In the genomic region with DNA sequence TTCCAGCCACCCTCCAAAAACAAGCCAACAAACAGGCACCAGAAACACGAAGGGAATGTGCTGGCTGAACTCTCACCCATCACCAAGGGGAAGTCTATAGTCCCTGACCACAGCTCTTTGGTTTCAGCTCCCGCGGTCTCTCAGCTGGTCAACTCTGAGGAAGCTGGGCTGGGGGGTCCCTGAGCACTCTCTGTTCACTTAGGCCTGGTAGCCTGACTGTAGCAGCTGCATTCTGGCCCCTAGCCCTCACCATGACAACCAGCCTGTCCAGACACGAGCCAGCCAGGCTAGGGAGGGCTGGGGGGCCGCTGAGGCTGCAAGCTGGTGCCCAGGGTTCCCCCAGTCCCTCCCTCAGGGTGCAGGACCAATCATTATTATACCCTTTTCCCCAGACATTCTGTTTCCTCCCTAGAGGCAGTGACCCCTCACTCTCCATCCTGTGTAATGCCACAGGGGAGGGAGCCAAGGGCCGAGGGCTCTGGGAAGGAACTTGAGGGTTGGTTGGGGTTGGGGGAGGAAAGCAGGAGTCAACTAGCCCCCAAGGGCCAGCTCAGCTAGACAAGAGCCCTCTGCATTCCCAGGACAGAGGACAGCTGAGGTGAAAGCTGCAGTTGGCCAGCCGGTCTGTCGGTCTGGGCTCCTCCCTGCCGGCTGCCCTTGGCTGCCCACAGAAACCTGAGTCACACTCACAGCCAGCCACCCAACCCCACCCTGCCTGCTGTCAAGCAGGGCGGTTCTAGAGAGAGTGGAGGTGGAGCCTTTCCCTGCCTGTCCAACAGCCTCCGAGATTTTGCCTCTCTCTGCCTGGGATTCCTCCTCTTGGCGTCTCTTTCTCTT, we compare ENCODE assay signal across 8 cellular contexts.
DNase-seq lines count a peak whose midpoint lies in the region; ATAC-seq and TF ChIP-seq lines count a peak whose summit lies in the region.

No MANE protein-coding gene starts in this region.

- H3K4me3 ChIP-seq in choroid plexus epithelial cell (ENCODE audit: low read depth, low read length) = peak overlapping the region; percentile 18

- no peak for TF ChIP-seq CTCF in choroid plexus epithelial cell (conservative IDR thresholded peaks at IDR 0.05; ENCODE audit: low read depth, low read length)

- DNase-seq in AG08396 (ENCODE audit: low spot score) (peak; percentile 91), NCI-H446 (lab: John Stamatoyannopoulos, UW) (peak; percentile 92 to 95), choroid plexus epithelial cell (ENCODE audit: low read depth) (peak; percentile 97)
- peak; percentile 57 for DNase-seq in activated CD4-positive, alpha-beta T cell treated with anti-CD3 and anti-CD28 coated beads for 1 hour
- DNase-seq in stimulated activated CD4-positive, alpha-beta T cell treated with anti-CD3 and anti-CD28 coated beads, Interleukin-1b, Interleukin-23, amount 100 ng/mL, for 4 hours (ENCODE audit: low read depth in 2 of 2) = peak; percentile 43 to 47

- ATAC-seq in GM18909 (IDR thresholded peaks at IDR 0.05; ENCODE audit: poor library complexity, unreplicated experiment) (peak; percentile 46), HG03280 (IDR thresholded peaks at IDR 0.05; ENCODE audit: unreplicated experiment) (peak; percentile 56)

- H3K27me3 ChIP-seq in layer of hippocampus (ENCODE audit: control insufficient read depth, insufficient read depth, low read length) = no peaks in the 10 kb centered on the region

- H3K27ac ChIP-seq in layer of hippocampus (ENCODE audit: low read depth, low read length) = peak overlapping the region; percentile 96

Comparison
In these comparisons a context has a peak if more than half of its experiments do, and no peak if none do; other contexts are left out.
1. Peak in every context shown above with its lines: DNase-seq, ATAC-seq, H3K4me3 ChIP-seq and H3K27ac ChIP-seq.
2. DNase-seq: peak in every context shown above with its lines; median percentile 97 in choroid plexus epithelial cell; 94 in NCI-H446; 91 in AG08396; 57 in activated CD4-positive, alpha-beta T cell treated with anti-CD3 and anti-CD28 coated beads for 1 hour; 45 in stimulated activated CD4-positive, alpha-beta T cell treated with anti-CD3 and anti-CD28 coated beads, Interleukin-1b, Interleukin-23, amount 100 ng/mL, for 4 hours.